22 cellular contexts compared by ENCODE assay signal in genomic region chr10:45586028-45586824, GRCh38.
DNase-seq lines count a peak whose midpoint lies in the region; ATAC-seq and TF ChIP-seq lines count a peak whose summit lies in the region.
"Had no signal": no experiment of that assay in that cellular context is flagged by ENCODE, and none has a peak within 500 bp of the region (broad histone marks: within the 10 kb centered on the region; RNA-seq: fewer than 3 reads in every experiment).

No MANE protein-coding gene starts in this region.

- WGBS in endodermal cell (ENCODE audit: insufficient coverage in 1 of 2, insufficient read length in 1 of 2), 2 experiments, result 88 to 100% methylated on average over 1 to 3 of the region's 3 CpGs

- H3K36me3 ChIP-seq in HEK293 (ENCODE audit: control insufficient read depth in 2 of 2, insufficient read depth in 1 of 2, low read length in 2 of 2), result peaks cover 0 to 7% of the 10 kb centered on the region in 2 experiments; a peak in 1 of 3 replicates
- no peaks in the 10 kb centered on the region for H3K36me3 ChIP-seq in endodermal cell (ENCODE audit: control insufficient read depth, insufficient read depth, low read length)
- H3K36me3 ChIP-seq: BE2C, HAP-1 had no signal

- H3K36me3 Mint-ChIP-seq in activated T-cell treated with anti-CD3 and anti-CD28 coated beads, Interleukin-2, amount 50 U/mL, for 72 hours (ENCODE audit: insufficient read depth in 2 of 2), result peaks cover 7 to 17% of the 10 kb centered on the region in 2 donors
- H3K36me3 Mint-ChIP-seq in stimulated activated effector memory CD8-positive, alpha-beta T cell treated with anti-CD3 and anti-CD28 coated beads, Interleukin-12 subunit alpha, Interleukin-12 subunit beta, amount 100 ng/mL, for 72 hours, result no peaks in the 10 kb centered on the region
- H3K36me3 Mint-ChIP-seq in endodermal cell (ENCODE audit: low read depth), result peaks cover 29% of the 10 kb centered on the region

- H3K27ac ChIP-seq in HEK293 (ENCODE audit: extremely low read depth, low read depth, low read length) (no peak overlapping the region), endodermal cell (ENCODE audit: low read depth, low read length) (no peak overlapping the region)
- H3K27ac ChIP-seq: A549; BLaER1 treated with 17β-estradiol and CSF1 and Interleukin-3, amounts not matched to agents 10 nM and 100 nM had no signal

- no peak for DNase-seq in activated T-cell treated with anti-CD3 and anti-CD28 coated beads, Interleukin-2, amount 50 U/mL, for 72 hours
- DNase-seq in activated T-cell treated with anti-CD3 and anti-CD28 coated beads, Interleukin-2, amount 50 U/mL, for 1 hour, result no peak
- DNase-seq in stimulated activated effector memory CD8-positive, alpha-beta T cell treated with anti-CD3 and anti-CD28 coated beads, Interleukin-12 subunit alpha, Interleukin-12 subunit beta, amount 100 ng/mL, for 72 hours (ENCODE audit: low spot score in 2 of 2), result no peak
- DNase-seq in NCI-H345 treated with DMSO at 0.1 percent for 48 hours (lab: John Stamatoyannopoulos, UW; ENCODE audit: unreplicated experiment), result no peak
- no peak for DNase-seq in NCI-H345 (lab: John Stamatoyannopoulos, UW)
- no peak for DNase-seq in endodermal cell
- DNase-seq: 8988T; ACHN; AML-193; BE2C; CD4-positive, alpha-beta T cell; CD8-positive, alpha-beta memory T cell; DMS 273 treated with DMSO at 0.1 percent for 48 hours; DMS79; EL; GF-D8; GOT3 had no signal

- TF ChIP-seq CTCF in HEK293 (tag by site-specific recombination; IDR thresholded peaks at IDR 0.05), result no peak
- no peak for TF ChIP-seq CTCF in endodermal cell (conservative IDR thresholded peaks at IDR 0.05)

- ATAC-seq in activated T-cell treated with anti-CD3 and anti-CD28 coated beads, Interleukin-2, amount 50 U/mL, for 72 hours (replicated peaks in 1 of 2), result peak; percentile 78 to 80
- peak; percentile 85 for ATAC-seq in stimulated activated effector memory CD8-positive, alpha-beta T cell treated with anti-CD3 and anti-CD28 coated beads, Interleukin-12 subunit alpha, Interleukin-12 subunit beta, amount 100 ng/mL, for 72 hours
- ATAC-seq: A549 had no signal

- POLR2A ChIA-PET in HEK293 (lab: Yijun Ruan, JAX), result no interaction called here

- H3K9ac ChIP-seq in endodermal cell (ENCODE audit: extremely low read depth, low read length, poor library complexity, severe bottlenecking), result no peak overlapping the region
- H3K9ac ChIP-seq: BLaER1 treated with 17β-estradiol and CSF1 and Interleukin-3, amounts not matched to agents 10 nM and 100 nM had no signal

- H3K27ac Mint-ChIP-seq in activated T-cell treated with anti-CD3 and anti-CD28 coated beads, Interleukin-2, amount 50 U/mL, for 72 hours, result no peak overlapping the region
- no peak overlapping the region for H3K27ac Mint-ChIP-seq in stimulated activated effector memory CD8-positive, alpha-beta T cell treated with anti-CD3 and anti-CD28 coated beads, Interleukin-12 subunit alpha, Interleukin-12 subunit beta, amount 100 ng/mL, for 72 hours
- no peak overlapping the region for H3K27ac Mint-ChIP-seq in endodermal cell
- H3K27ac Mint-ChIP-seq: CD14-positive monocyte; CD4-positive, alpha-beta T cell; CD8-positive, alpha-beta memory T cell had no signal

- no peaks in the 10 kb centered on the region for H3K27me3 ChIP-seq in endodermal cell (ENCODE audit: control insufficient read depth, insufficient read depth, low read length, poor library complexity, severe bottlenecking)
- H3K27me3 ChIP-seq: BE2C; BLaER1 treated with 17β-estradiol and CSF1 and Interleukin-3, amounts not matched to agents 10 nM and 100 nM had no signal

- H3K9me3 Mint-ChIP-seq in activated T-cell treated with anti-CD3 and anti-CD28 coated beads, Interleukin-2, amount 50 U/mL, for 72 hours, result peaks cover 8 to 11% of the 10 kb centered on the region in 2 donors
- peaks cover 5% of the 10 kb centered on the region for H3K9me3 Mint-ChIP-seq in stimulated activated effector memory CD8-positive, alpha-beta T cell treated with anti-CD3 and anti-CD28 coated beads, Interleukin-12 subunit alpha, Interleukin-12 subunit beta, amount 100 ng/mL, for 72 hours
- H3K9me3 Mint-ChIP-seq in endodermal cell, result peaks cover 26% of the 10 kb centered on the region

- H3K27me3 Mint-ChIP-seq in activated T-cell treated with anti-CD3 and anti-CD28 coated beads, Interleukin-2, amount 50 U/mL, for 72 hours (ENCODE audit: low read depth), result no peaks in the 10 kb centered on the region
- H3K27me3 Mint-ChIP-seq in endodermal cell (ENCODE audit: insufficient read depth), result no peaks in the 10 kb centered on the region
- H3K27me3 Mint-ChIP-seq: CD4-positive, alpha-beta T cell; CD8-positive, alpha-beta memory T cell had no signal

- H3K4me3 ChIP-seq in HEK293 (ENCODE audit: low read depth, low read length), result no peak overlapping the region
- H3K4me3 ChIP-seq in endodermal cell (ENCODE audit: low read length), result no peak overlapping the region
- H3K4me3 ChIP-seq: A549; BLaER1 treated with 17β-estradiol and CSF1 and Interleukin-3, amounts not matched to agents 10 nM and 100 nM; HAP-1 had no signal

- CTCF ChIA-PET in HEK293 (lab: Yijun Ruan, JAX), result interaction anchor here (0.7 kb wide), 1 partner anchor 18 kb away, joined by 3 read pairs; no protein-coding TSS in a partner anchor

- no peaks in the 10 kb centered on the region for H3K4me1 ChIP-seq in HEK293 (ENCODE audit: control insufficient read depth, insufficient read depth, low read length)
- no peaks in the 10 kb centered on the region for H3K4me1 ChIP-seq in endodermal cell (ENCODE audit: control insufficient read depth, insufficient read depth, low read length)
- H3K4me1 ChIP-seq: A549, BE2C, HAP-1 had no signal

- H3K9me3 ChIP-seq in HEK293 (ENCODE audit: control insufficient read depth, insufficient read depth, low read depth, low read length) (no peaks in the 10 kb centered on the region), endodermal cell (ENCODE audit: control insufficient read depth, low read length) (peaks cover 21% of the 10 kb centered on the region)
- H3K9me3 ChIP-seq: A549, BE2C, HAP-1 had no signal

- H3K4me1 Mint-ChIP-seq in activated T-cell treated with anti-CD3 and anti-CD28 coated beads, Interleukin-2, amount 50 U/mL, for 72 hours (ENCODE audit: low read depth), result peaks cover 16% of the 10 kb centered on the region
- peaks cover 29% of the 10 kb centered on the region for H3K4me1 Mint-ChIP-seq in stimulated activated effector memory CD8-positive, alpha-beta T cell treated with anti-CD3 and anti-CD28 coated beads, Interleukin-12 subunit alpha, Interleukin-12 subunit beta, amount 100 ng/mL, for 72 hours
- peaks cover 15% of the 10 kb centered on the region for H3K4me1 Mint-ChIP-seq in endodermal cell

- no peak overlapping the region for H3K4me3 Mint-ChIP-seq in activated T-cell treated with anti-CD3 and anti-CD28 coated beads, Interleukin-2, amount 50 U/mL, for 72 hours
- no peak overlapping the region for H3K4me3 Mint-ChIP-seq in stimulated activated effector memory CD8-positive, alpha-beta T cell treated with anti-CD3 and anti-CD28 coated beads, Interleukin-12 subunit alpha, Interleukin-12 subunit beta, amount 100 ng/mL, for 72 hours
- no peak overlapping the region for H3K4me3 Mint-ChIP-seq in endodermal cell
- H3K4me3 Mint-ChIP-seq: CD14-positive monocyte; CD4-positive, alpha-beta T cell; CD8-positive, alpha-beta memory T cell had no signal

TF ChIP-seq in HEK293, 187 proteins besides CTCF, POLR2A, EP300 and RAD21:
- TF ChIP-seq ZNF155 (tag by site-specific recombination; IDR thresholded peaks at IDR 0.05) (no peak), MZF1 (tag by site-specific recombination; IDR thresholded peaks at IDR 0.05; ENCODE audit: borderline replicate concordance) (no peak), ZIC2 (tag by site-specific recombination; IDR thresholded peaks at IDR 0.05) (no peak), BCL11A (tag by site-specific recombination; IDR thresholded peaks at IDR 0.05; ENCODE audit: low read depth) (no peak), ZXDB (tag by site-specific recombination; IDR thresholded peaks at IDR 0.05) (no peak), ZNF184 (tag by site-specific recombination; IDR thresholded peaks at IDR 0.05) (peak; percentile 94)
